25 cellular contexts compared by ENCODE assay signal in the genomic region with DNA sequence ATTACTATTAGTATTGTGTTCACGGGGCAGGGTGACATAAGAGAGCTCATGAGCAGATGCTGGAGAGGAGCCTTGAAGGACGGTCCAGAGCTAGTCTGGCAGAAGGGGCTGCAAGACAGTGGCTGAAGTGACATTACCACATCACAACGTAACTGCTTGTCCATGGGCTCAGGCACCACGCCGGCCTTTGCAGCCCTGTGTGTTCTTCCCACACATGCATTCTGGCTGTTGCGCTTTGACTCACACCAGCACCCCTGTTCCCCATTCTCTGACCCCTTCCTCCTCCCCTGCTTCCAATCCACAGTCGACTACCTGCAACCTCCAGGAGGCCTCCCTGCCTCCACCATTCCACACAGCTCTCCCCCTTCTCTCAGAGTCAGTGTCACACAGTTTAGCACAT.
"Had no signal": no experiment of that assay in that cellular context is flagged by ENCODE, and none has a peak within 500 bp of the region (broad histone marks: within the 10 kb centered on the region; RNA-seq: fewer than 3 reads in every experiment).

No MANE protein-coding gene starts in this region.

- H3K27ac Mint-ChIP-seq: dendritic cell treated with granulocyte-macrophage colony-stimulating factor and Interleukin-4, amounts not matched to agents 40 ng/mL and 50 ng/mL, for 4 days; effector memory CD8-positive, alpha-beta T cell; immature natural killer cell; memory B cell; naive B cell; nephron progenitor cell had no signal

- H3K4me1 Mint-ChIP-seq: memory B cell, naive B cell had no signal

- H3K27me3 ChIP-seq: gastroesophageal sphincter, right lobe of liver, spleen, testis, tibial nerve had no signal

- H3K4me3 Mint-ChIP-seq: dendritic cell treated with granulocyte-macrophage colony-stimulating factor and Interleukin-4, amounts not matched to agents 40 ng/mL and 50 ng/mL, for 4 days; effector memory CD8-positive, alpha-beta T cell; immature natural killer cell; memory B cell; naive B cell; nephron progenitor cell had no signal

- FAIRE-seq: kidney had no signal

- DNase-seq: effector memory CD8-positive, alpha-beta T cell; esophagus squamous epithelium; foreskin fibroblast; glutamatergic neuron; immature natural killer cell; kidney; left cardiac atrium; left ventricle myocardium inferior; lower lobe of right lung; naive B cell; nephron progenitor cell; psoas muscle; retina; right lobe of liver; spleen; stimulated activated CD4-positive, alpha-beta T cell treated with anti-CD3 and anti-CD28 coated beads, Interleukin-15, amount 100 ng/mL, for 24 hours; stimulated activated CD4-positive, alpha-beta T cell treated with anti-CD3 and anti-CD28 coated beads, Interleukin-1b, Interleukin-23, amount 100 ng/mL, for 48 hours; stimulated activated CD4-positive, alpha-beta T cell treated with anti-CD3 and anti-CD28 coated beads, Interleukin-4, amount 100 ng/mL, for 24 hours; stimulated activated naive CD4-positive, alpha-beta T cell treated with Interleukin-2 at 50 U/mL for 16 hours; testis had no signal

- H3K9me3 ChIP-seq: esophagus squamous epithelium, gastroesophageal sphincter, left ventricle myocardium inferior, lower lobe of right lung, psoas muscle, right lobe of liver, spleen, testis, tibial nerve had no signal

- H3K27ac ChIP-seq: epithelial cell of prostate, esophagus squamous epithelium, gastroesophageal sphincter, left ventricle myocardium inferior, lower lobe of right lung, psoas muscle, right lobe of liver, spleen, testis, tibial nerve had no signal

- H3K4me1 ChIP-seq: psoas muscle, right lobe of liver had no signal

- H3K36me3 Mint-ChIP-seq: memory B cell, naive B cell had no signal

- H3K4me3 ChIP-seq: esophagus squamous epithelium, gastroesophageal sphincter, left ventricle myocardium inferior, lower lobe of right lung, psoas muscle, right lobe of liver, spleen, testis, tibial nerve had no signal

- H3K27me3 Mint-ChIP-seq: dendritic cell treated with granulocyte-macrophage colony-stimulating factor and Interleukin-4, amounts not matched to agents 40 ng/mL and 50 ng/mL, for 4 days; naive B cell had no signal

- H3K36me3 ChIP-seq: esophagus squamous epithelium, gastroesophageal sphincter, left ventricle myocardium inferior, lower lobe of right lung, right lobe of liver, spleen, tibial nerve had no signal

- ATAC-seq: effector memory CD8-positive, alpha-beta T cell; gastroesophageal sphincter; left cardiac atrium; lower lobe of right lung; psoas muscle; right lobe of liver had no signal

- H3K9me3 Mint-ChIP-seq: dendritic cell treated with granulocyte-macrophage colony-stimulating factor and Interleukin-4, amounts not matched to agents 40 ng/mL and 50 ng/mL, for 4 days; effector memory CD8-positive, alpha-beta T cell had no signal
